16 cellular contexts compared by ENCODE assay signal in genomic region chr12:22480016-22480415, GRCh38.
DNase-seq lines count a peak whose midpoint lies in the region; ATAC-seq, FAIRE-seq and TF ChIP-seq lines count a peak whose summit lies in the region.
"Had no signal": no experiment of that assay in that cellular context is flagged by ENCODE, and none has a peak within 500 bp of the region (broad histone marks: within the 10 kb centered on the region; RNA-seq: fewer than 3 reads in every experiment).

No MANE protein-coding gene starts in this region.

- H3K27me3 Mint-ChIP-seq in CD8-positive, alpha-beta T cell (ENCODE audit: low read depth) = no peaks in the 10 kb centered on the region
- H3K27me3 Mint-ChIP-seq in WTC11 (ENCODE audit: low read depth) = no peaks in the 10 kb centered on the region
- no peaks in the 10 kb centered on the region for H3K27me3 Mint-ChIP-seq in nephron (ENCODE audit: low read depth)
- H3K27me3 Mint-ChIP-seq: B cell; CD4-positive, alpha-beta T cell had no signal

- H3K36me3 Mint-ChIP-seq in CD8-positive, alpha-beta T cell = peaks cover 60% of the 10 kb centered on the region
- H3K36me3 Mint-ChIP-seq in WTC11 (peaks cover 20% of the 10 kb centered on the region), nephron (ENCODE audit: low read depth) (peaks cover 51% of the 10 kb centered on the region)

- peaks cover 8% of the 10 kb centered on the region for H3K36me3 ChIP-seq in CD8-positive, alpha-beta T cell (ENCODE audit: insufficient read depth, low read length)

- H3K27ac ChIP-seq in A549 = no peak overlapping the region
- H3K27ac ChIP-seq in CD8-positive, alpha-beta T cell (ENCODE audit: low read depth, low read length) = no peak overlapping the region
- H3K27ac ChIP-seq: HL-60 had no signal

- peak overlapping the region; percentile 49 for H3K27ac Mint-ChIP-seq in CD8-positive, alpha-beta T cell
- peak overlapping the region; percentile 42; the same call in 1 of the 2 replicates for H3K27ac Mint-ChIP-seq in WTC11
- peak overlapping the region in 2 of 3 experiments; percentile 23 to 27 for H3K27ac Mint-ChIP-seq in nephron
- H3K27ac Mint-ChIP-seq: B cell; CD4-positive, alpha-beta T cell had no signal

- H3K4me3 Mint-ChIP-seq in CD8-positive, alpha-beta T cell = no peak overlapping the region
- H3K4me3 Mint-ChIP-seq in WTC11 = no peak overlapping the region
- no peak overlapping the region for H3K4me3 Mint-ChIP-seq in nephron
- H3K4me3 Mint-ChIP-seq: B cell; CD4-positive, alpha-beta T cell; H9 had no signal

- TF ChIP-seq CTCF in A549 (IDR thresholded peaks at IDR 0.05) (no peak), WTC11 (IDR thresholded peaks at IDR 0.05) (no peak), nephron (IDR thresholded peaks at IDR 0.05; ENCODE audit: unreplicated experiment in 3 of 3) (no peak)
- TF ChIP-seq CTCF in CD8-positive, alpha-beta T cell (IDR thresholded peaks at IDR 0.05) = no peak

- no peak for TF ChIP-seq EP300 in A549 (IDR thresholded peaks at IDR 0.05)

- no peaks in the 10 kb centered on the region for H3K9me3 Mint-ChIP-seq in CD8-positive, alpha-beta T cell
- H3K9me3 Mint-ChIP-seq in WTC11 (no peaks in the 10 kb centered on the region), nephron (no peaks in the 10 kb centered on the region)
- H3K9me3 Mint-ChIP-seq: CD4-positive, alpha-beta T cell; H9 had no signal

- intact Hi-C loops in CD8-positive, alpha-beta T cell (cut with DNase I, micrococcal nuclease) = no loop called here

- CTCF ChIA-PET in A549 (lab: Yijun Ruan, JAX) = no interaction called here
- CTCF ChIA-PET in CD8-positive, alpha-beta T cell (lab: Charles Lee) = interaction anchor here (0.8 to 1.2 kb wide), 2 partner anchors 20 to 37 kb away, joined by 3 read pairs; no protein-coding TSS in a partner anchor
- CTCF ChIA-PET in WTC11 (lab: Charles Lee) = interaction anchor here (1.2 kb wide), 1 partner anchor 20 kb away, joined by 3 read pairs; no protein-coding TSS in a partner anchor

- H3K27me3 ChIP-seq in CD8-positive, alpha-beta T cell (ENCODE audit: insufficient read depth, low read length) = no peaks in the 10 kb centered on the region

- TF ChIP-seq POLR2A in A549 (IDR thresholded peaks at IDR 0.05; ENCODE audit: low read length) = no peak

- POLR2A ChIA-PET in A549 (lab: Yijun Ruan, JAX) (no interaction called here), WTC11 (lab: Charles Lee) (no interaction called here)
- POLR2A ChIA-PET in CD8-positive, alpha-beta T cell (lab: Charles Lee) = no interaction called here

- FAIRE-seq in A549 (lab: Jason Lieb, UNC) = peak; percentile 13

- H3K9me3 ChIP-seq in A549 = no peaks in the 10 kb centered on the region
- no peaks in the 10 kb centered on the region for H3K9me3 ChIP-seq in CD8-positive, alpha-beta T cell (ENCODE audit: low read length)

- DNase-seq in A549 (ENCODE audit: low read depth in 1 of 2, low spot score in 1 of 2) = no peak
- no peak for DNase-seq in CD8-positive, alpha-beta T cell
- no peak for DNase-seq in WTC11 (ENCODE audit: low spot score)
- no peak for DNase-seq in HCEC 1CT
- DNase-seq in NCI-H146 treated with DMSO at 0.1 percent for 48 hours (lab: John Stamatoyannopoulos, UW; ENCODE audit: unreplicated experiment) = no peak
- no peak for DNase-seq in LoVo (ENCODE audit: low spot score)
- DNase-seq: Calu3; CD4-positive, alpha-beta T cell; DMS53; H9; NCI-H1436; NCI-H2081 treated with DMSO at 0.1 percent for 48 hours; NCI-H2227 treated with DMSO at 0.1 percent for 48 hours had no signal

- H3K4me3 ChIP-seq in A549 = no peak overlapping the region
- H3K4me3 ChIP-seq in CD8-positive, alpha-beta T cell (ENCODE audit: low read depth, low read length) = no peak overlapping the region

- H3K4me1 Mint-ChIP-seq in CD8-positive, alpha-beta T cell (ENCODE audit: low read depth) = peaks cover 7% of the 10 kb centered on the region
- no peaks in the 10 kb centered on the region for H3K4me1 Mint-ChIP-seq in WTC11
- H3K4me1 Mint-ChIP-seq in nephron = no peaks in the 10 kb centered on the region
- H3K4me1 Mint-ChIP-seq: B cell, H9 had no signal

- H3K4me1 ChIP-seq in A549 = peaks cover 7% of the 10 kb centered on the region
- H3K4me1 ChIP-seq in CD8-positive, alpha-beta T cell (ENCODE audit: insufficient read depth, low read length) = no peaks in the 10 kb centered on the region

- TF ChIP-seq RAD21 in A549 (conservative IDR thresholded peaks at IDR 0.05 in 1 of 2, IDR thresholded peaks at IDR 0.05 in 1 of 2) = no peak

- WGBS in A549 (ENCODE audit: missing lambda C conversion rate) = 91% methylated on average over 3 of the region's 3 CpGs

- no peak for ATAC-seq in A549
- ATAC-seq in CD8-positive, alpha-beta T cell = no peak
- no peak for ATAC-seq in WTC11

- H3K4me2 ChIP-seq in A549 = no peak overlapping the region

TF ChIP-seq in A549, 52 proteins besides CTCF, POLR2A, EP300 and RAD21 (continues in another document):
- TF ChIP-seq RARB (CRISPR knock-in tag; IDR thresholded peaks at IDR 0.05) = no peak
- no peak for TF ChIP-seq KDM1A (IDR thresholded peaks at IDR 0.05; ENCODE audit: low read depth)
- TF ChIP-seq POLR2AphosphoS2 (conservative IDR thresholded peaks at IDR 0.05; ENCODE audit: low read length) = no peak
- no peak for TF ChIP-seq HEYL (CRISPR knock-in tag; IDR thresholded peaks at IDR 0.05)
- no peak for TF ChIP-seq KDM5A (IDR thresholded peaks at IDR 0.05)
- TF ChIP-seq BCL3 (IDR thresholded peaks at IDR 0.05) = no peak
- no peak for TF ChIP-seq MAZ (IDR thresholded peaks at IDR 0.05; ENCODE audit: borderline replicate concordance, low read depth, low read length)

TF ChIP-seq in WTC11, 78 proteins besides CTCF, POLR2A, EP300 and RAD21 (continues in another document):
- no peak for TF ChIP-seq ETV6 (CRISPR knock-in tag; IDR thresholded peaks at IDR 0.05)
- no peak for TF ChIP-seq ZNF317 (CRISPR knock-in tag; IDR thresholded peaks at IDR 0.05; ENCODE audit: borderline replicate concordance, low read depth)
- TF ChIP-seq ZBTB21 (CRISPR knock-in tag; IDR thresholded peaks at IDR 0.05; ENCODE audit: borderline replicate concordance) = no peak
- no peak for TF ChIP-seq ZNF138 (CRISPR knock-in tag; conservative IDR thresholded peaks at IDR 0.05)
- TF ChIP-seq E2F1 (CRISPR knock-in tag; IDR thresholded peaks at IDR 0.05) = no peak
- no peak for TF ChIP-seq E2F4 (CRISPR knock-in tag; IDR thresholded peaks at IDR 0.05; ENCODE audit: borderline replicate concordance, low read depth)
- TF ChIP-seq ATF3 (CRISPR knock-in tag; conservative IDR thresholded peaks at IDR 0.05) = no peak
- TF ChIP-seq FOXJ3 (CRISPR knock-in tag; IDR thresholded peaks at IDR 0.05; ENCODE audit: borderline replicate concordance) = no peak
- no peak for TF ChIP-seq ATF1 (CRISPR knock-in tag; IDR thresholded peaks at IDR 0.05)
- no peak for TF ChIP-seq CREM (CRISPR knock-in tag; IDR thresholded peaks at IDR 0.05)
- no peak for TF ChIP-seq ATF6 (CRISPR knock-in tag; IDR thresholded peaks at IDR 0.05)
- TF ChIP-seq ZNF396 (CRISPR knock-in tag; IDR thresholded peaks at IDR 0.05; ENCODE audit: borderline replicate concordance) = no peak
